ENCODE assay signal across 21 cellular contexts in genomic region chr16:31916056-31916488, GRCh38. TPM values are rescaled to one million over a fixed set of nuclear protein-coding genes. Genes with fewer than 3 reads are reported as not detected.
A peak's percentile ranks its signal among the peaks of the same experiment; 100 is the strongest.
DNase-seq lines count a peak whose midpoint lies in the region; ATAC-seq, FAIRE-seq and TF ChIP-seq lines count a peak whose summit lies in the region.
"Had no signal": no experiment of that assay in that cellular context is flagged by ENCODE, and none has a peak within 500 bp of the region (broad histone marks: within the 10 kb centered on the region; RNA-seq: fewer than 3 reads in every experiment).

No MANE protein-coding gene starts in this region.

- intact Hi-C loops in OCI-LY7 (cut with micrococcal nuclease; ENCODE audit: unreplicated experiment) = loop anchor here (5.0 kb wide), 1 partner anchor 44 kb away; the partner anchor contains the start of gene ZNF267
- intact Hi-C loops in GM12878 (cut with micrococcal nuclease; ENCODE audit: unreplicated experiment) = no loop called here

- no peaks in the 10 kb centered on the region for H3K9me2 ChIP-seq in OCI-LY7 (ENCODE audit: insufficient read depth, low read length)

- POLR2A ChIA-PET in OCI-LY7 (lab: Charles Lee) (no interaction called here), GM12878 (lab: Charles Lee) (no interaction called here)

- RAD21 ChIA-PET in GM12878 (lab: Charles Lee; ENCODE audit: unreplicated experiment) = no interaction called here

- H3K36me3 Mint-ChIP-seq in activated T-cell treated with anti-CD3 and anti-CD28 coated beads, Interleukin-2, amount 50 U/mL, for 72 hours (ENCODE audit: insufficient read depth in 2 of 2) = peaks cover 70 to 83% of the 10 kb centered on the region in 2 donors
- peaks cover 94% of the 10 kb centered on the region for H3K36me3 Mint-ChIP-seq in stimulated activated memory B cell treated with anti-CD40 and anti-IgM and Interleukin-4, amounts not matched to agents 10 μg/mL and 1 μg/mL and 100 μg/mL, for 72 hours

- H3K4me2 ChIP-seq in OCI-LY7 (ENCODE audit: low read length) (no peak overlapping the region), GM12878 (ENCODE audit: control insufficient read depth, insufficient read depth) (no peak overlapping the region)

- no peak for TF ChIP-seq EP300 in GM12878 (IDR thresholded peaks at IDR 0.05; ENCODE audit: borderline replicate concordance in 1 of 2, control insufficient read depth in 1 of 2, low read depth in 2 of 2, low read length in 2 of 2)

- H3K27ac ChIP-seq in OCI-LY7 (ENCODE audit: low read depth, low read length, poor library complexity, severe bottlenecking) = no peak overlapping the region
- H3K27ac ChIP-seq in GM12878 (ENCODE audit: control insufficient read depth, insufficient read depth) = no peak overlapping the region
- H3K27ac ChIP-seq: esophagus squamous epithelium, GM23248, upper lobe of left lung had no signal

- no peak for TF ChIP-seq RAD21 in GM12878 (IDR thresholded peaks at IDR 0.05; ENCODE audit: insufficient read depth, low read depth, low read length)

- BruUV-seq in OCI-LY7 (replicated peaks; lab: Mats Ljungman, UMichigan) (no TSS peak), GM12878 (replicated peaks; lab: Mats Ljungman, UMichigan) (no TSS peak)

- CTCF ChIA-PET in OCI-LY7 (lab: Charles Lee; ENCODE audit: unreplicated experiment) = no interaction called here
- CTCF ChIA-PET in GM12878 (lab: Yijun Ruan, JAX) = no interaction called here

- H3K4me3 ChIP-seq in OCI-LY7 (ENCODE audit: low read depth, low read length, poor library complexity, severe bottlenecking) (no peak overlapping the region), GM12878 (no peak overlapping the region)
- H3K4me3 ChIP-seq: GM23248, lung, upper lobe of left lung had no signal

- H3K4me3 Mint-ChIP-seq in activated T-cell treated with anti-CD3 and anti-CD28 coated beads, Interleukin-2, amount 50 U/mL, for 72 hours = peak overlapping the region in 1 of 2 donors; percentile 5
- H3K4me3 Mint-ChIP-seq in stimulated activated memory B cell treated with anti-CD40 and anti-IgM and Interleukin-4, amounts not matched to agents 10 μg/mL and 1 μg/mL and 100 μg/mL, for 72 hours = peak overlapping the region; percentile 32
- H3K4me3 Mint-ChIP-seq: dendritic cell treated with granulocyte-macrophage colony-stimulating factor and Interleukin-4, amounts not matched to agents 40 ng/mL and 50 ng/mL, for 4 days had no signal

- H4K20me1 ChIP-seq in OCI-LY7 (ENCODE audit: insufficient read depth, low read length) = no peaks in the 10 kb centered on the region
- H4K20me1 ChIP-seq in GM12878 (ENCODE audit: control insufficient read depth, insufficient read depth) = no peaks in the 10 kb centered on the region

- peaks cover 8% of the 10 kb centered on the region for H3K4me1 Mint-ChIP-seq in activated T-cell treated with anti-CD3 and anti-CD28 coated beads, Interleukin-2, amount 50 U/mL, for 72 hours (ENCODE audit: low read depth)
- peaks cover 7% of the 10 kb centered on the region for H3K4me1 Mint-ChIP-seq in stimulated activated memory B cell treated with anti-CD40 and anti-IgM and Interleukin-4, amounts not matched to agents 10 μg/mL and 1 μg/mL and 100 μg/mL, for 72 hours

- H3K9me3 ChIP-seq in OCI-LY7 (ENCODE audit: low read length) (peaks cover 96% of the 10 kb centered on the region), GM12878 (replicated peaks; ENCODE audit: control insufficient read depth, insufficient read depth, low read length) (peaks cover 71% of the 10 kb centered on the region)

- DNase-seq in activated T-cell treated with anti-CD3 and anti-CD28 coated beads, Interleukin-2, amount 50 U/mL, for 72 hours = no peak
- DNase-seq in activated T-cell treated with anti-CD3 and anti-CD28 coated beads, Interleukin-2, amount 50 U/mL, for 48 hours = no peak
- DNase-seq in OCI-LY7 (ENCODE audit: low spot score) = peak; percentile 7
- DNase-seq in GM12878 (ENCODE audit: low read depth, low spot score) = no peak
- DNase-seq in GM19238 (ENCODE audit: insufficient read length, low spot score) = no peak
- DNase-seq in NCI-H748 treated with DMSO at 0.1 percent for 48 hours (lab: John Stamatoyannopoulos, UW) = no peak
- DNase-seq: activated CD4-positive, alpha-beta T cell treated with anti-CD3 and anti-CD28 coated beads for 1 hour; COR-L47; esophagus squamous epithelium; GM23248; immature natural killer cell; naive thymus-derived CD8-positive, alpha-beta T cell; NCI-H1694; NCI-H345; SIG-M5; upper lobe of left lung had no signal

- H3K27me3 Mint-ChIP-seq in activated T-cell treated with anti-CD3 and anti-CD28 coated beads, Interleukin-2, amount 50 U/mL, for 72 hours (ENCODE audit: low read depth) = no peaks in the 10 kb centered on the region
- H3K27me3 Mint-ChIP-seq in stimulated activated memory B cell treated with anti-CD40 and anti-IgM and Interleukin-4, amounts not matched to agents 10 μg/mL and 1 μg/mL and 100 μg/mL, for 72 hours = no peaks in the 10 kb centered on the region
- H3K27me3 Mint-ChIP-seq: dendritic cell treated with granulocyte-macrophage colony-stimulating factor and Interleukin-4, amounts not matched to agents 40 ng/mL and 50 ng/mL, for 4 days; naive thymus-derived CD8-positive, alpha-beta T cell; progenitor cell of endocrine pancreas had no signal

- no peaks in the 10 kb centered on the region for H3K4me1 ChIP-seq in OCI-LY7 (ENCODE audit: insufficient read depth, low read length, poor library complexity, severe bottlenecking)
- H3K4me1 ChIP-seq in GM12878 (ENCODE audit: control insufficient read depth, insufficient read depth, low read length) = no peaks in the 10 kb centered on the region
- H3K4me1 ChIP-seq: esophagus squamous epithelium, upper lobe of left lung had no signal

- H3K9me3 Mint-ChIP-seq in activated T-cell treated with anti-CD3 and anti-CD28 coated beads, Interleukin-2, amount 50 U/mL, for 72 hours = peaks cover 32 to 37% of the 10 kb centered on the region in 2 donors
- peaks cover 39% of the 10 kb centered on the region for H3K9me3 Mint-ChIP-seq in stimulated activated memory B cell treated with anti-CD40 and anti-IgM and Interleukin-4, amounts not matched to agents 10 μg/mL and 1 μg/mL and 100 μg/mL, for 72 hours

- no peak overlapping the region for H2AFZ ChIP-seq in OCI-LY7 (ENCODE audit: low read length)
- H2AFZ ChIP-seq in GM12878 (ENCODE audit: control insufficient read depth, low read depth, low read length) = no peak overlapping the region
- H2AFZ ChIP-seq: GM23248 had no signal

- peaks cover 28% of the 10 kb centered on the region for H3K79me2 ChIP-seq in OCI-LY7 (ENCODE audit: insufficient read depth, low read depth, low read length)
- peaks cover 23% of the 10 kb centered on the region for H3K79me2 ChIP-seq in GM12878 (ENCODE audit: control insufficient read depth, insufficient read depth, low read length)

- H3K36me3 ChIP-seq in OCI-LY7 (ENCODE audit: insufficient read depth, low read length) (peaks cover 98% of the 10 kb centered on the region), GM12878 (ENCODE audit: control insufficient read depth in 2 of 2, insufficient read depth in 2 of 2, low read length in 1 of 2) (peaks cover 18 to 33% of the 10 kb centered on the region in 2 experiments)

- H3K9ac ChIP-seq in GM12878 (ENCODE audit: control insufficient read depth, insufficient read depth, low read length) = no peak overlapping the region
- H3K9ac ChIP-seq: GM23248 had no signal

- TF ChIP-seq CTCF in OCI-LY7 (conservative IDR thresholded peaks at IDR 0.05; ENCODE audit: low read length) (no peak), GM12878 (IDR thresholded peaks at IDR 0.05 in 2 of 3, conservative IDR thresholded peaks at IDR 0.05 in 1 of 3; ENCODE audit: control insufficient read depth in 2 of 3, extremely low read depth in 1 of 3, insufficient read depth in 1 of 3, low read depth in 3 of 3, low read length in 3 of 3) (no peak)

- SMC1A ChIA-PET in GM12878 (lab: Charles Lee; ENCODE audit: uncharacterized antibody, unreplicated experiment) = no interaction called here

- WGBS in GM12878 (ENCODE audit: insufficient coverage, insufficient replicate concordance, low lambda C conversion rate, missing lambda C conversion rate) = 100% methylated on average over 3 of the region's 3 CpGs

- peak overlapping the region; percentile 71 for H3K27ac Mint-ChIP-seq in activated T-cell treated with anti-CD3 and anti-CD28 coated beads, Interleukin-2, amount 50 U/mL, for 72 hours
- H3K27ac Mint-ChIP-seq in stimulated activated memory B cell treated with anti-CD40 and anti-IgM and Interleukin-4, amounts not matched to agents 10 μg/mL and 1 μg/mL and 100 μg/mL, for 72 hours = no peak overlapping the region
- H3K27ac Mint-ChIP-seq: dendritic cell treated with granulocyte-macrophage colony-stimulating factor and Interleukin-4, amounts not matched to agents 40 ng/mL and 50 ng/mL, for 4 days; immature natural killer cell; naive thymus-derived CD8-positive, alpha-beta T cell; progenitor cell of endocrine pancreas had no signal

- in situ Hi-C loops in GM12878 (cut with MboI) = no loop called here

- no peak for FAIRE-seq in GM12878 (lab: Jason Lieb, UNC)

- no peak for ATAC-seq in activated T-cell treated with anti-CD3 and anti-CD28 coated beads, Interleukin-2, amount 50 U/mL, for 72 hours (replicated peaks in 1 of 2)
- no peak for ATAC-seq in GM12878
- ATAC-seq in stimulated activated memory B cell treated with anti-CD40 and anti-IgM and Interleukin-4, amounts not matched to agents 10 μg/mL and 1 μg/mL and 100 μg/mL, for 72 hours = no peak
- no peak for ATAC-seq in HG03457 (IDR thresholded peaks at IDR 0.05; ENCODE audit: unreplicated experiment)
- ATAC-seq: naive thymus-derived CD8-positive, alpha-beta T cell had no signal

- no peak for TF ChIP-seq POLR2A in GM12878 (IDR thresholded peaks at IDR 0.05; ENCODE audit: low read depth, low read length)

- no peaks in the 10 kb centered on the region for H3K27me3 ChIP-seq in GM12878 (replicated peaks in 1 of 2; ENCODE audit: control insufficient read depth in 2 of 2, insufficient read depth in 2 of 2, low read length in 1 of 2)
- H3K27me3 ChIP-seq: esophagus squamous epithelium, upper lobe of left lung had no signal

RNA-seq across cellular contexts. Expression of gene ZNF267, which starts 42.5 kb away (rescaled TPM):
- 100 to 1,000 TPM; 151 to 156 TPM for total RNA-seq in activated T-cell treated with anti-CD3 and anti-CD28 coated beads, Interleukin-2, amount 50 U/mL, for 72 hours
- 23.3 and 23.5 TPM in 2 replicates for total RNA-seq in OCI-LY7 (2014; rRNA removed; shearing (Covaris generic))
- total RNA-seq in OCI-LY7 (2022) = 38.8 and 41.9 TPM in 2 replicates
- 161 and 168 TPM in 2 replicates for total RNA-seq in GM12878 (2013; cell fraction: nucleolus; rRNA removed)
- total RNA-seq in GM12878 (2014; rRNA removed) = 27.4 and 35.1 TPM in 2 replicates
- total RNA-seq in GM12878 (2014; rRNA removed; fragmentation: Illumina TruSeq; extraction: Trizol) = 54.6 and 57.3 TPM in 2 replicates
- 32.5 and 39.3 TPM in 2 replicates for total RNA-seq in GM12878 (2021)
- polyA plus RNA-seq in GM12878 (2011; ENCODE audit: low read depth) = 12.6 TPM
- polyA plus RNA-seq in GM12878 (2011; rRNA removed) = 50.0 and 87.3 TPM in 2 replicates
- polyA plus RNA-seq in GM12878 (2011; cell fraction: cytosol; rRNA removed) = 13.6 and 20.2 TPM in 2 replicates
- polyA plus RNA-seq in GM12878 (2011; cell fraction: nucleus; rRNA removed) = 45.7 and 52.3 TPM in 2 replicates
- polyA plus RNA-seq in GM12878 (2012) = 18.0 and 19.4 TPM in 2 replicates
- polyA plus RNA-seq in GM12878 (2014; fragmentation: Illumina TruSeq; extraction: Trizol) = 31.8 and 46.2 TPM in 2 replicates
- 10 to 100 TPM; 16.3 to 18.9 TPM for polyA plus RNA-seq in GM12878 (2014; fragmentation: Nextera tagmentation; extraction: Ambion mirVana)
- polyA plus RNA-seq in GM12878 (2014; rRNA removed) = 13.9 and 18.3 TPM in 2 replicates
- polyA plus RNA-seq in GM12878 (2016; fragmentation: Nextera tagmentation; extraction: Ambion mirVana) = 10 to 100 TPM; 28.6 to 30.7 TPM
- 72.0 and 84.8 TPM in 2 replicates for polyA minus RNA-seq in GM12878 (2011; rRNA and poly(A)+ RNA removed)
- polyA minus RNA-seq in GM12878 (2011; cell fraction: cytosol; rRNA and poly(A)+ RNA removed) = 34.0 and 41.3 TPM in 2 replicates
- polyA minus RNA-seq in GM12878 (2011; cell fraction: nucleus; rRNA and poly(A)+ RNA removed) = 75.3 and 104 TPM in 2 replicates
